33 cellular contexts compared by ENCODE assay signal in genomic region chr10:3412071-3412582, GRCh38.
"Had no signal": no experiment of that assay in that cellular context is flagged by ENCODE, and none has a peak within 500 bp of the region (broad histone marks: within the 10 kb centered on the region; RNA-seq: fewer than 3 reads in every experiment).

No MANE protein-coding gene starts in this region.

- H3K9me3 Mint-ChIP-seq: activated naive CD4-positive, alpha-beta T cell treated with anti-CD3 and anti-CD28 coated beads, Interleukin-2, amount 50 U/mL, for 24 hours had no signal

- H3K27ac ChIP-seq: adrenal gland, body of pancreas, colonic mucosa, dorsolateral prefrontal cortex, WERI-Rb-1 had no signal

- H3K4me3 Mint-ChIP-seq: activated B cell treated with CpG ODN at 0.5 μM for 24 hours; activated CD4-positive, alpha-beta memory T cell treated with anti-CD3 and anti-CD28 coated beads for 36 hours; activated CD4-positive, alpha-beta T cell treated with anti-CD3 and anti-CD28 coated beads for 36 hours; activated CD4-positive, alpha-beta T cell treated with anti-CD3 and anti-CD28 coated beads, Interleukin-2, amount 10 ng/mL, durations not matched to agents 24 days and 14 days; activated CD8-positive, alpha-beta memory T cell treated with anti-CD3 and anti-CD28 coated beads, Interleukin-2, amount 10 ng/mL, durations not matched to agents 7 days and 5 days; activated CD8-positive, alpha-beta T cell treated with anti-CD3 and anti-CD28 coated beads, Interleukin-2, amount 10 ng/mL, durations not matched to agents 7 days and 5 days; activated naive CD4-positive, alpha-beta T cell treated with anti-CD3 and anti-CD28 coated beads for 36 hours; activated naive CD4-positive, alpha-beta T cell treated with anti-CD3 and anti-CD28 coated beads, Interleukin-2, amount 50 U/mL, for 24 hours; activated naive CD8-positive, alpha-beta T cell treated with anti-CD3 and anti-CD28 coated beads for 36 hours; activated naive CD8-positive, alpha-beta T cell treated with anti-CD3 and anti-CD28 coated beads, Interleukin-2, amount 50 U/mL, for 24 hours; activated T-helper 1 cell treated with anti-CD3 and anti-CD28 coated beads, Interleukin-12 subunit alpha, Interleukin-12 subunit beta, Interleukin-2, Interleukin-4 antibody, amounts not matched to agents 30 ng/mL and 10 ng/mL and 1 ng/mL, durations not matched to agents 14 hours and 24 hours and 36 hours; dendritic cell treated with granulocyte-macrophage colony-stimulating factor and Interleukin-4, amounts not matched to agents 40 ng/mL and 50 ng/mL, for 4 days; endodermal cell; T-cell; T-helper 1 cell treated with Interleukin-12 subunit alpha and Interleukin-12 subunit beta and Interleukin-4 antibody, amounts not matched to agents 30 μg/mL and 1 μg/mL, for 36 hours had no signal

- H3K9me3 ChIP-seq: adrenal gland, body of pancreas, colonic mucosa had no signal

- H3K27me3 Mint-ChIP-seq: activated B cell treated with CpG ODN at 0.5 μM for 24 hours; activated CD4-positive, alpha-beta memory T cell treated with anti-CD3 and anti-CD28 coated beads for 36 hours; activated CD4-positive, alpha-beta T cell treated with anti-CD3 and anti-CD28 coated beads for 36 hours; activated naive CD4-positive, alpha-beta T cell treated with anti-CD3 and anti-CD28 coated beads, Interleukin-2, amount 50 U/mL, for 24 hours; T-cell had no signal

- H3K27me3 ChIP-seq: adrenal gland, body of pancreas, colonic mucosa, dorsolateral prefrontal cortex had no signal

- H3K36me3 ChIP-seq: adrenal gland, colonic mucosa, WERI-Rb-1 had no signal

- H3K27ac Mint-ChIP-seq: activated B cell treated with CpG ODN at 0.5 μM for 24 hours; activated CD4-positive, alpha-beta memory T cell treated with anti-CD3 and anti-CD28 coated beads for 36 hours; activated CD4-positive, alpha-beta T cell treated with anti-CD3 and anti-CD28 coated beads for 36 hours; activated CD4-positive, alpha-beta T cell treated with anti-CD3 and anti-CD28 coated beads, Interleukin-2, amount 10 ng/mL, durations not matched to agents 24 days and 14 days; activated CD8-positive, alpha-beta memory T cell treated with anti-CD3 and anti-CD28 coated beads, Interleukin-2, amount 10 ng/mL, durations not matched to agents 7 days and 5 days; activated CD8-positive, alpha-beta T cell treated with anti-CD3 and anti-CD28 coated beads, Interleukin-2, amount 10 ng/mL, durations not matched to agents 7 days and 5 days; activated naive CD4-positive, alpha-beta T cell treated with anti-CD3 and anti-CD28 coated beads for 36 hours; activated naive CD4-positive, alpha-beta T cell treated with anti-CD3 and anti-CD28 coated beads, Interleukin-2, amount 50 U/mL, for 24 hours; activated naive CD8-positive, alpha-beta T cell treated with anti-CD3 and anti-CD28 coated beads for 36 hours; activated naive CD8-positive, alpha-beta T cell treated with anti-CD3 and anti-CD28 coated beads, Interleukin-2, amount 50 U/mL, for 24 hours; activated T-helper 1 cell treated with anti-CD3 and anti-CD28 coated beads, Interleukin-12 subunit alpha, Interleukin-12 subunit beta, Interleukin-2, Interleukin-4 antibody, amounts not matched to agents 30 ng/mL and 10 ng/mL and 1 ng/mL, durations not matched to agents 14 hours and 24 hours and 36 hours; activated T-helper 2 cell treated with anti-CD3 and anti-CD28 coated beads, Interferon-gamma antibody, Interleukin-2, Interleukin-4, amounts not matched to agents 10 μg/mL and 5 μg/mL and 100 μg/mL, durations not matched to agents 14 hours and 24 hours and 36 hours; dendritic cell treated with granulocyte-macrophage colony-stimulating factor and Interleukin-4, amounts not matched to agents 40 ng/mL and 50 ng/mL, for 4 days; endodermal cell; T-cell; T-helper 1 cell treated with Interleukin-12 subunit alpha and Interleukin-12 subunit beta and Interleukin-4 antibody, amounts not matched to agents 30 μg/mL and 1 μg/mL, for 36 hours had no signal

- H3K4me1 ChIP-seq: adrenal gland, colonic mucosa had no signal

- DNase-seq: activated B cell treated with CpG ODN at 0.5 μM for 24 hours; activated CD4-positive, alpha-beta memory T cell treated with anti-CD3 and anti-CD28 coated beads for 36 hours; activated CD4-positive, alpha-beta T cell treated with anti-CD3 and anti-CD28 coated beads for 36 hours; activated CD4-positive, alpha-beta T cell treated with anti-CD3 and anti-CD28 coated beads, Interleukin-2, amount 10 ng/mL, durations not matched to agents 24 days and 14 days; activated CD4-positive, CD25-positive, alpha-beta regulatory T cell treated with anti-CD3 and anti-CD28 coated beads, Interleukin-2, amount 50 U/mL, for 72 hours; activated CD8-positive, alpha-beta memory T cell treated with anti-CD3 and anti-CD28 coated beads, Interleukin-2, amount 10 ng/mL, durations not matched to agents 7 days and 5 days; activated CD8-positive, alpha-beta memory T cell treated with anti-CD3 and anti-CD28 coated beads, Interleukin-2, amount 50 U/mL, for 4 hours; activated CD8-positive, alpha-beta T cell treated with anti-CD3 and anti-CD28 coated beads, Interleukin-2, amount 10 ng/mL, durations not matched to agents 7 days and 5 days; activated effector memory CD4-positive, alpha-beta T cell treated with anti-CD3 and anti-CD28 coated beads, Interleukin-2, amount 50 U/mL, for 16 hours; activated naive CD4-positive, alpha-beta T cell treated with anti-CD3 and anti-CD28 coated beads for 36 hours; activated naive CD8-positive, alpha-beta T cell treated with anti-CD3 and anti-CD28 coated beads for 36 hours; activated naive CD8-positive, alpha-beta T cell treated with anti-CD3 and anti-CD28 coated beads, Interleukin-2, amount 50 U/mL, for 24 hours; activated T-cell treated with anti-CD3 and anti-CD28 coated beads, Interleukin-2, amount 50 U/mL, for 1 hour; adrenal gland; amygdala; aorta; body of pancreas; caudate nucleus; colonic mucosa; dorsolateral prefrontal cortex; effector memory CD4-positive, alpha-beta T cell; endodermal cell; foreskin fibroblast; SW 1271; T-cell; T1000; WERI-Rb-1 had no signal

- H3K4me1 Mint-ChIP-seq: activated B cell treated with CpG ODN at 0.5 μM for 24 hours; activated CD4-positive, alpha-beta T cell treated with anti-CD3 and anti-CD28 coated beads for 36 hours; activated naive CD4-positive, alpha-beta T cell treated with anti-CD3 and anti-CD28 coated beads, Interleukin-2, amount 50 U/mL, for 24 hours; T-cell had no signal

- H3K36me3 Mint-ChIP-seq: activated CD4-positive, alpha-beta memory T cell treated with anti-CD3 and anti-CD28 coated beads for 36 hours; activated CD8-positive, alpha-beta memory T cell treated with anti-CD3 and anti-CD28 coated beads, Interleukin-2, amount 10 ng/mL, durations not matched to agents 7 days and 5 days; activated naive CD4-positive, alpha-beta T cell treated with anti-CD3 and anti-CD28 coated beads, Interleukin-2, amount 50 U/mL, for 24 hours; activated naive CD8-positive, alpha-beta T cell treated with anti-CD3 and anti-CD28 coated beads for 36 hours; T-cell had no signal

- H3K4me3 ChIP-seq: adrenal gland, body of pancreas, colonic mucosa, dorsolateral prefrontal cortex had no signal

- ATAC-seq: activated CD4-positive, alpha-beta T cell treated with anti-CD3 and anti-CD28 coated beads for 36 hours; activated CD8-positive, alpha-beta memory T cell treated with anti-CD3 and anti-CD28 coated beads, Interleukin-2, amount 10 ng/mL, durations not matched to agents 7 days and 5 days; activated CD8-positive, alpha-beta T cell treated with anti-CD3 and anti-CD28 coated beads, Interleukin-2, amount 10 ng/mL, durations not matched to agents 7 days and 5 days; activated naive CD8-positive, alpha-beta T cell treated with anti-CD3 and anti-CD28 coated beads, Interleukin-2, amount 50 U/mL, for 24 hours; body of pancreas; esophagus mucosa; T-cell had no signal
